26 cellular contexts compared by ENCODE assay signal in genomic region chr22:40741116-40741515, GRCh38.
"Had no signal": no experiment of that assay in that cellular context is flagged by ENCODE, and none has a peak within 500 bp of the region (broad histone marks: within the 10 kb centered on the region; RNA-seq: fewer than 3 reads in every experiment).

No MANE protein-coding gene starts in this region.

- H3K4me3 ChIP-seq: ascending aorta, cardiac muscle cell, coronary artery, dorsolateral prefrontal cortex, heart right ventricle, lower lobe of right lung, smooth muscle cell, upper lobe of right lung had no signal

- H3K4me2 ChIP-seq: smooth muscle cell had no signal

- H3K36me3 ChIP-seq: ascending aorta, cardiac muscle cell, heart right ventricle, lower lobe of right lung, upper lobe of right lung had no signal

- H3K27ac ChIP-seq: ascending aorta, cardiac muscle cell, coronary artery, dorsolateral prefrontal cortex, foreskin keratinocyte, heart right ventricle, lower lobe of right lung, upper lobe of right lung had no signal

- DNase-seq: activated CD4-positive, alpha-beta T cell treated with anti-CD3 and anti-CD28 coated beads for 36 hours; activated CD4-positive, CD25-positive, alpha-beta regulatory T cell; activated CD8-positive, alpha-beta memory T cell treated with anti-CD3 and anti-CD28 coated beads, Interleukin-2, amount 10 ng/mL, durations not matched to agents 7 days and 5 days; activated CD8-positive, alpha-beta T cell treated with anti-CD3 and anti-CD28 coated beads, Interleukin-2, amount 10 ng/mL, durations not matched to agents 7 days and 5 days; activated naive CD4-positive, alpha-beta T cell treated with Interleukin-2 at 50 U/mL for 16 hours; activated naive CD8-positive, alpha-beta T cell treated with anti-CD3 and anti-CD28 coated beads, Interleukin-2, amount 10 ng/mL, durations not matched to agents 7 days and 5 days; activated T-cell treated with anti-CD3 and anti-CD28 coated beads, Interleukin-2, amount 50 U/mL, for 48 hours; dorsolateral prefrontal cortex; effector memory CD4-positive, alpha-beta T cell; erythroblast; foreskin keratinocyte; heart right ventricle; lower lobe of right lung; mesenchymal stem cell; stimulated activated CD4-positive, alpha-beta T cell treated with anti-CD3 and anti-CD28 coated beads, Interleukin-1b, Interleukin-23, amount 100 ng/mL, for 48 hours; stimulated activated CD4-positive, alpha-beta T cell treated with anti-CD3 and anti-CD28 coated beads, Interleukin-4, amount 100 ng/mL, for 4 hours; stimulated activated CD8-positive, alpha-beta memory T cell treated with anti-CD3 and anti-CD28 coated beads, Interleukin-4, amount 100 ng/mL, for 48 hours; stimulated activated naive CD8-positive, alpha-beta T cell treated with anti-CD3 and anti-CD28 coated beads, Interleukin-15, amount 100 ng/mL, for 72 hours; substantia nigra; T-helper 1 cell; upper lobe of right lung had no signal

- ATAC-seq: activated CD4-positive, alpha-beta T cell treated with anti-CD3 and anti-CD28 coated beads for 36 hours; activated CD8-positive, alpha-beta memory T cell treated with anti-CD3 and anti-CD28 coated beads, Interleukin-2, amount 10 ng/mL, durations not matched to agents 7 days and 5 days; activated CD8-positive, alpha-beta T cell treated with anti-CD3 and anti-CD28 coated beads, Interleukin-2, amount 10 ng/mL, durations not matched to agents 7 days and 5 days; foreskin keratinocyte; heart right ventricle; lower lobe of right lung; stimulated activated memory B cell treated with anti-CD40 and anti-IgM and Interleukin-4, amounts not matched to agents 10 μg/mL and 1 μg/mL and 100 μg/mL, for 72 hours; stimulated activated naive CD8-positive, alpha-beta T cell treated with anti-CD3 and anti-CD28 coated beads, Interleukin-15, amount 100 ng/mL, for 72 hours; upper lobe of right lung had no signal

- H3K27me3 ChIP-seq: ascending aorta, cardiac muscle cell, dorsolateral prefrontal cortex, foreskin keratinocyte, heart right ventricle, upper lobe of right lung had no signal

- H3K4me1 ChIP-seq: ascending aorta, foreskin keratinocyte, lower lobe of right lung, upper lobe of right lung had no signal

- H3K9me3 ChIP-seq: ascending aorta, heart right ventricle, lower lobe of right lung, upper lobe of right lung had no signal
